34 cellular contexts compared by ENCODE assay signal in genomic region chr2:194289712-194290346, GRCh38.
"Had no signal": no experiment of that assay in that cellular context is flagged by ENCODE, and none has a peak within 500 bp of the region (broad histone marks: within the 10 kb centered on the region; RNA-seq: fewer than 3 reads in every experiment).

No MANE protein-coding gene starts in this region.

- H3K36me3 ChIP-seq: brain microvascular endothelial cell, esophagus muscularis mucosa, gastrocnemius medialis, heart left ventricle had no signal

- H3K4me3 Mint-ChIP-seq: activated CD8-positive, alpha-beta T cell treated with anti-CD3 and anti-CD28 coated beads for 36 hours; activated naive CD8-positive, alpha-beta T cell; activated T-cell treated with anti-CD3 and anti-CD28 coated beads, Interleukin-2, amount 50 U/mL, for 4 hours; activated T-helper 17 cell treated with anti-CD3 and anti-CD28 coated beads, Interleukin-2, amount 50 U/mL, for 72 hours; effector memory CD8-positive, alpha-beta T cell; T-helper 17 cell; T-helper 2 cell treated with Interferon-gamma antibody and Interleukin-4, amounts not matched to agents 5 μg/mL and 100 μg/mL, for 36 hours had no signal

- H3K27ac Mint-ChIP-seq: activated CD8-positive, alpha-beta T cell treated with anti-CD3 and anti-CD28 coated beads for 36 hours; activated naive CD8-positive, alpha-beta T cell; activated T-helper 17 cell treated with anti-CD3 and anti-CD28 coated beads, Interleukin-2, amount 50 U/mL, for 72 hours; effector memory CD8-positive, alpha-beta T cell; T-helper 17 cell; T-helper 2 cell treated with Interferon-gamma antibody and Interleukin-4, amounts not matched to agents 5 μg/mL and 100 μg/mL, for 36 hours had no signal

- H3K4me1 Mint-ChIP-seq: activated T-helper 17 cell treated with anti-CD3 and anti-CD28 coated beads, Interleukin-2, amount 50 U/mL, for 72 hours; T-helper 17 cell had no signal

- H3K27me3 ChIP-seq: brain microvascular endothelial cell, esophagus muscularis mucosa, foreskin keratinocyte, gastrocnemius medialis, heart left ventricle had no signal

- H3K36me3 Mint-ChIP-seq: activated naive CD8-positive, alpha-beta T cell had no signal

- ATAC-seq: activated CD8-positive, alpha-beta T cell treated with anti-CD3 and anti-CD28 coated beads for 36 hours; activated T-cell treated with anti-CD3 and anti-CD28 coated beads, Interleukin-2, amount 50 U/mL, for 4 hours; activated T-helper 17 cell treated with anti-CD3 and anti-CD28 coated beads, Interleukin-2, amount 50 U/mL, for 72 hours; effector memory CD8-positive, alpha-beta T cell; foreskin keratinocyte; gastrocnemius medialis; heart left ventricle; T-helper 17 cell had no signal

- H3K27ac ChIP-seq: brain microvascular endothelial cell, esophagus muscularis mucosa, foreskin keratinocyte, gastrocnemius medialis, heart left ventricle had no signal

- H3K9me3 ChIP-seq: esophagus muscularis mucosa, gastrocnemius medialis, heart left ventricle had no signal

- H3K4me3 ChIP-seq: esophagus muscularis mucosa, gastrocnemius medialis, heart left ventricle had no signal

- FAIRE-seq: astrocyte, bronchial epithelial cell, colon had no signal

- H3K27me3 Mint-ChIP-seq: activated CD8-positive, alpha-beta T cell treated with anti-CD3 and anti-CD28 coated beads for 36 hours; activated naive CD8-positive, alpha-beta T cell; activated T-helper 17 cell treated with anti-CD3 and anti-CD28 coated beads, Interleukin-2, amount 50 U/mL, for 72 hours; effector memory CD8-positive, alpha-beta T cell; T-helper 17 cell had no signal

- DNase-seq: activated CD4-positive, alpha-beta T cell treated with anti-CD3 and anti-CD28 coated beads for 1 hour; activated CD4-positive, alpha-beta T cell treated with anti-CD3 and anti-CD28 coated beads for 48 hours; activated CD4-positive, alpha-beta T cell treated with anti-CD3 and anti-CD28 coated beads, Interleukin-2, amount 50 U/mL, for 1 hour; activated CD4-positive, alpha-beta T cell treated with anti-CD3 and anti-CD28 coated beads, Interleukin-2, amount 50 U/mL, for 48 hours; activated CD8-positive, alpha-beta memory T cell treated with anti-CD3 and anti-CD28 coated beads for 24 hours; activated CD8-positive, alpha-beta T cell treated with anti-CD3 and anti-CD28 coated beads for 36 hours; activated effector memory CD4-positive, alpha-beta T cell treated with Interleukin-2 at 50 U/mL for 16 hours; activated gamma-delta T cell treated with Interleukin-2 at 50 U/mL for 16 hours; activated naive CD4-positive, alpha-beta T cell treated with anti-CD3 and anti-CD28 coated beads, Interleukin-2, amount 50 U/mL, for 16 hours; activated naive CD4-positive, alpha-beta T cell treated with Interleukin-2 at 50 U/mL for 16 hours; activated T-cell treated with anti-CD3 and anti-CD28 coated beads, Interleukin-2, amount 50 U/mL, for 4 hours; amniotic stem cell; anterior cingulate cortex; brain microvascular endothelial cell; caudate nucleus; cortex of kidney; dermis blood vessel endothelial cell; effector CD4-positive, alpha-beta T cell; effector memory CD8-positive, alpha-beta T cell; erythroblast; foreskin keratinocyte; gastrocnemius medialis; glutamatergic neuron; heart left ventricle; T-helper 1 cell; T-helper 17 cell; T1000 had no signal

- H3K9me3 Mint-ChIP-seq: activated CD8-positive, alpha-beta T cell treated with anti-CD3 and anti-CD28 coated beads for 36 hours; activated T-cell treated with anti-CD3 and anti-CD28 coated beads, Interleukin-2, amount 50 U/mL, for 4 hours; activated T-helper 17 cell treated with anti-CD3 and anti-CD28 coated beads, Interleukin-2, amount 50 U/mL, for 72 hours; effector memory CD8-positive, alpha-beta T cell; T-helper 2 cell treated with Interferon-gamma antibody and Interleukin-4, amounts not matched to agents 5 μg/mL and 100 μg/mL, for 36 hours had no signal

- H3K4me1 ChIP-seq: esophagus muscularis mucosa, foreskin keratinocyte, gastrocnemius medialis, heart left ventricle had no signal
